ENCODE assay signal across 8 cellular contexts in the genomic region with DNA sequence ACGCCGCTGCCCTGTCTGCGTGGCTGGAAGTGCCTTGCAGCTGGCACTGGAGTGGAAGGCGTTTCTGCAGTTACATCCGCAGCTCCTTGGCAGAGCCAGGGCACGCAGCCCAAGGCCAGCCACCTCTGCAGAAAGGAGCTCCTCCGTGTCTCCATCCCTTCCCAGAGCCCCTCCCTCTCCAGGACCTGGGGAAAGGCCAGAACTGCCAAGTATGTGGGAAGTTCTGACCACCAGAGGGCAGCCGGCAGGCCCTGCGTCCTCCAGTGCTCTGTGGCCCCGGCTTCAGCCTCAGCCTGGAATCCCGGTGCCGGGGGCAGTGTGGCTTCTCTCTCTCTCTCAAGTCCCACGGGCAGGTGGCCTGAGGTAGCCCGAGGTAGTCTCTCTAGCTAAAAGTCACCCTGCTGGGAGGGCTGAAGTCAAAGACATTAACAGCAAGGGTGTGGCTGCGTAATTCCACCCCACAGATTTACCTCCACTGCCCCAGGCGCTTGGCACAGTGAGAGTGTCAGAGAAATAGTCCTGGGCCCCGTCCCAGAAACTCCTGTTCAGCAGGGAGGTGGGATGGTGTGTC.
DNase-seq lines count a peak whose midpoint lies in the region; ATAC-seq and TF ChIP-seq lines count a peak whose summit lies in the region.

No MANE protein-coding gene starts in this region.

- DNase-seq in AG10803 (ENCODE audit: low read depth) (peak; percentile 58), HFF-Myc (ENCODE audit: extremely low read depth, low read depth) (no peak), WERI-Rb-1 (peak; percentile 93), right atrium auricular region (ENCODE audit: low spot score) (no peak), stromal cell of bone marrow (ENCODE audit: low read depth) (peak; percentile 21), NCI-H146 treated with DMSO at 0.1 percent for 48 hours (lab: John Stamatoyannopoulos, UW; ENCODE audit: unreplicated experiment) (no peak)

- H3K4me3 ChIP-seq in AG10803 (ENCODE audit: low read length) (no peak overlapping the region), HFF-Myc (replicated peaks; ENCODE audit: low read depth, low read length) (no peak overlapping the region), WERI-Rb-1 (ENCODE audit: low read depth, low read length) (no peak overlapping the region), right atrium auricular region (no peak overlapping the region)

- H3K27me3 ChIP-seq in WERI-Rb-1 (ENCODE audit: insufficient read depth, low read depth, severe bottlenecking), result no peaks in the 10 kb centered on the region
- H3K27me3 ChIP-seq in right atrium auricular region, result no peaks in the 10 kb centered on the region

- TF ChIP-seq CTCF in AG10803 (conservative IDR thresholded peaks at IDR 0.05; ENCODE audit: low read length), result peak; percentile 66
- peak; percentile 73 for TF ChIP-seq CTCF in HFF-Myc (IDR thresholded peaks at IDR 0.05; ENCODE audit: low read depth, low read length, missing control alignments)
- TF ChIP-seq CTCF in WERI-Rb-1 (IDR thresholded peaks at IDR 0.05; ENCODE audit: low read depth, low read length), result peak; percentile 92
- TF ChIP-seq CTCF in right atrium auricular region (IDR thresholded peaks at IDR 0.05), result peak; percentile 39 to 77

- peak overlapping the region; percentile 31 for H3K27ac ChIP-seq in WERI-Rb-1
- H3K27ac ChIP-seq in right atrium auricular region, result no peak overlapping the region

- ATAC-seq in HG02798 (IDR thresholded peaks at IDR 0.05; ENCODE audit: poor library complexity, unreplicated experiment) (no peak), HG03135 (IDR thresholded peaks at IDR 0.05; ENCODE audit: unreplicated experiment) (no peak)

- H3K9me3 ChIP-seq in WERI-Rb-1 (ENCODE audit: severe bottlenecking) (no peaks in the 10 kb centered on the region), right atrium auricular region (no peaks in the 10 kb centered on the region)

- no peaks in the 10 kb centered on the region; the same call in 1 of the 2 replicates for H3K36me3 ChIP-seq in WERI-Rb-1
- H3K36me3 ChIP-seq in right atrium auricular region, result no peaks in the 10 kb centered on the region

- peaks cover 0 to 17% of the 10 kb centered on the region in 2 donors for H3K4me1 ChIP-seq in right atrium auricular region

Comparison
In these comparisons a context has a peak if more than half of its experiments do, and no peak if none do; other contexts are left out.
1. DNase-seq: peak in AG10803 (single experiment), WERI-Rb-1 (single experiment) and stromal cell of bone marrow (single experiment); none in HFF-Myc (single experiment), right atrium auricular region (single experiment) and NCI-H146 treated with DMSO at 0.1 percent for 48 hours (single experiment).
2. Peak in every context shown above with its lines, with median percentiles within 50 percentile points of each other: CTCF ChIP-seq.